ENCODE assay signal across 11 cellular contexts in genomic region chr3:106590259-106590658, GRCh38.
"Had no signal": no experiment of that assay in that cellular context is flagged by ENCODE, and none has a peak within 500 bp of the region (broad histone marks: within the 10 kb centered on the region; RNA-seq: fewer than 3 reads in every experiment).

No MANE protein-coding gene starts in this region.

- H3K4me3 ChIP-seq: coronary artery, lung had no signal

- H3K27ac ChIP-seq: coronary artery had no signal

- DNase-seq: activated CD4-positive, alpha-beta T cell treated with anti-CD3 and anti-CD28 coated beads for 48 hours; activated naive CD4-positive, alpha-beta T cell treated with Interleukin-2 at 50 U/mL for 16 hours; activated naive CD8-positive, alpha-beta T cell treated with anti-CD3 and anti-CD28 coated beads, Interleukin-2, amount 50 U/mL, for 24 hours; effector CD4-positive, alpha-beta T cell; hippocampal formation; naive B cell; stimulated activated CD4-positive, alpha-beta T cell treated with anti-CD3 and anti-CD28 coated beads, Interleukin-15, amount 100 ng/mL, for 24 hours had no signal

- FAIRE-seq: astrocyte had no signal

- ATAC-seq: activated naive CD8-positive, alpha-beta T cell treated with anti-CD3 and anti-CD28 coated beads, Interleukin-2, amount 50 U/mL, for 24 hours; WTC11 had no signal
